Comparison of ENCODE assay signal across 22 cellular contexts in the genomic region with DNA sequence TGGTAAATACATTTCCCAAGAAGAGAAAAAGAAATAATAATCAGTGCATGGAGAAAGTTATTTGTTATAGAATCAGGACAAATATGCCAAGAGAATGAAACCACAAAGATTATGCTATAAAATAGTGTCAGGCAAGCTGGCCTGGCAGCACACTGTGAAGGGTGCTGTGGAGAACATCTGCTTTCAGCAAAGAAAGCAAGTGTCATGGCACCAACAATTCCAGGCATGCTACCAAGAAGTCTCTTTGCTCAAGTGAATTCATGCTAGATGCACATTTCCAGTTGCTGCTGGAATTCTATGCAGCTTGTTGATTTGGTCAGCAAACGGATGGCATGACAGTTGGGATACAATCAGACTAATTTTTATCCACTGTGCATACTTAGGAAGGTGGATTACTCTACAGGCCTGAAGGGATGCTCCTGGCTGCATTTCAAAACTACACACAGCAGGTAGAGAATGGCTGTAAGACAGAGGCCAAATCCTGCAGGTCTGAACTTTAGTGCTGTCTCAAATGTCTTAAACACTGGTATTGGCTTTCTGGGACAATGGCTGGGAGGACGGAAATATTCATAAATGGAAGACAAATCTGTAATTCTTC.
DNase-seq lines count a peak whose midpoint lies in the region; ATAC-seq and TF ChIP-seq lines count a peak whose summit lies in the region.
"Had no signal": no experiment of that assay in that cellular context is flagged by ENCODE, and none has a peak within 500 bp of the region (broad histone marks: within the 10 kb centered on the region; RNA-seq: fewer than 3 reads in every experiment).

No MANE protein-coding gene starts in this region.

- no peaks in the 10 kb centered on the region for H3K36me3 ChIP-seq in testis (ENCODE audit: low read depth, missing control alignments)
- H3K36me3 ChIP-seq: BE2C, MG63, SJCRH30 had no signal

- peak; percentile 0 for DNase-seq in DMS 273 (lab: John Stamatoyannopoulos, UW; ENCODE audit: unreplicated experiment)
- no peak for DNase-seq in DMS 273 treated with DMSO at 0.1 percent for 48 hours (lab: John Stamatoyannopoulos, UW)
- DNase-seq in NCI-H69 (lab: John Stamatoyannopoulos, UW): peak; percentile 3
- peak; percentile 62 for DNase-seq in fibroblast of gingiva (ENCODE audit: low read depth)
- DNase-seq in foreskin keratinocyte: no peak
- DNase-seq in NCI-H2227 (lab: John Stamatoyannopoulos, UW; ENCODE audit: unreplicated experiment): no peak
- no peak for DNase-seq in testis
- DNase-seq: BE2C; Caco-2; CD4-positive, alpha-beta T cell; Kasumi-1; MG63; NCI-H1048; NCI-H1436; NCI-H2029 treated with DMSO at 0.1 percent for 48 hours; NCI-H2171 treated with DMSO at 0.1 percent for 48 hours; NCI-H446 treated with DMSO at 0.1 percent for 48 hours; NCI-H748 treated with DMSO at 0.1 percent for 48 hours; RPMI8226; SJCRH30 had no signal

- intact Hi-C loops in testis (cut with DNase I; ENCODE audit: low total_unique reads): no loop called here

- H3K4me1 ChIP-seq in foreskin keratinocyte (peaks cover 20% of the 10 kb centered on the region), testis (no peaks in the 10 kb centered on the region)
- H3K4me1 ChIP-seq: BE2C, Caco-2, SJCRH30 had no signal

- WGBS in testis, 2 donors: 86 to 92% methylated on average over 2 of the region's 2 CpGs

- no peak overlapping the region for H3K4me3 ChIP-seq in testis
- H3K4me3 ChIP-seq: MG63, SJCRH30 had no signal

- H3K27me3 ChIP-seq in foreskin keratinocyte (no peaks in the 10 kb centered on the region), testis (no peaks in the 10 kb centered on the region)
- H3K27me3 ChIP-seq: BE2C, MG63, SJCRH30 had no signal

- ATAC-seq in foreskin keratinocyte (no peak), HG03045 (IDR thresholded peaks at IDR 0.05; ENCODE audit: unreplicated experiment) (no peak)

- no peak for TF ChIP-seq CTCF in foreskin keratinocyte (conservative IDR thresholded peaks at IDR 0.05)
- TF ChIP-seq CTCF in testis (IDR thresholded peaks at IDR 0.05): no peak

- H3K9me3 ChIP-seq in testis: no peaks in the 10 kb centered on the region
- H3K9me3 ChIP-seq: BE2C, Caco-2, MG63, SJCRH30 had no signal

- H3K27ac ChIP-seq in foreskin keratinocyte: no peak overlapping the region
- H3K27ac ChIP-seq in testis: no peak overlapping the region
- H3K27ac ChIP-seq: 22Rv1, SJCRH30 had no signal

- no peak for TF ChIP-seq POLR2A in testis (IDR thresholded peaks at IDR 0.05)

Comparison
In these comparisons a context has a peak if more than half of its experiments do, and no peak if none do; other contexts are left out.
1. DNase-seq: peak in DMS 273 (single experiment), NCI-H69 (single experiment) and fibroblast of gingiva (single experiment); none in DMS 273 treated with DMSO at 0.1 percent for 48 hours (single experiment), foreskin keratinocyte (0 of 2), NCI-H2227 (single experiment) and testis (single experiment).